Comparison of ENCODE assay signal across 8 cellular contexts in the genomic region with DNA sequence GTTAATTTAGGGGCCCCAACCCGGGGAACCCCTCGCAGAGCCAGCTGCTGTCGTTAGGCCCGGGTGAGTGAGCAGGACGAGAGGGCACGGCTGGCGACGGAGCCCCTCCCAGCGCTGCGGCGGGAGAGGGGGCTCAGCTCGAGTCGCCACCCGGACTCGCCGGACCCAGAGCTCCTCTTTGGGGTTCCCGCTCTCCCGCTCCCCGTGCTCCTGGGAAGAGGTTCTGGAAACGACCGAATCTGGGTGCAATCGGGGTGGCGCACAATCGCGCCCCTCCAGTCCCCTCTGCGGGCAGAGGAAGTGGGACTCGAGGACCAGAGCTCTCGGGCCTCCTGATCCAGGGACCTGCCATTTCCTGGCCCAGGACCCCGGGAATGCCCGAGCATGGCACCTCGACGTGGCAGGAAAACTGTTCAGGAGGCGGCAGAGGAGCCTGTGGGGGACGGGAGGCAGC. TPM values are rescaled to one million over a fixed set of nuclear protein-coding genes. Genes with fewer than 3 reads are reported as not detected.
DNase-seq lines count a peak whose midpoint lies in the region; ATAC-seq and TF ChIP-seq lines count a peak whose summit lies in the region.

No MANE protein-coding gene starts in this region.

- DNase-seq in T-helper 2 cell treated with Interferon-gamma antibody and Interleukin-4, amounts not matched to agents 5 μg/mL and 100 μg/mL, for 36 hours (ENCODE audit: low spot score) = no peak
- no peak for DNase-seq in T-helper 2 cell
- no peak for DNase-seq in activated CD8-positive, alpha-beta T cell treated with anti-CD3 and anti-CD28 coated beads, Interleukin-2, amount 10 ng/mL, durations not matched to agents 7 days and 5 days
- DNase-seq in stomach = no peak
- no peak for DNase-seq in cerebellum (ENCODE audit: low spot score)
- DNase-seq in stimulated activated CD8-positive, alpha-beta memory T cell treated with anti-CD3 and anti-CD28 coated beads, Interleukin-4, amount 100 ng/mL, for 48 hours = no peak

- peak overlapping the region; percentile 75 for H3K4me3 Mint-ChIP-seq in T-helper 2 cell treated with Interferon-gamma antibody and Interleukin-4, amounts not matched to agents 5 μg/mL and 100 μg/mL, for 36 hours
- peak overlapping the region; percentile 63 for H3K4me3 Mint-ChIP-seq in activated CD8-positive, alpha-beta T cell treated with anti-CD3 and anti-CD28 coated beads, Interleukin-2, amount 10 ng/mL, durations not matched to agents 7 days and 5 days

- ATAC-seq in activated CD8-positive, alpha-beta T cell treated with anti-CD3 and anti-CD28 coated beads, Interleukin-2, amount 10 ng/mL, durations not matched to agents 7 days and 5 days = no peak
- no peak for ATAC-seq in HG03095 (IDR thresholded peaks at IDR 0.05; ENCODE audit: unreplicated experiment)

- no peak for TF ChIP-seq CTCF in stomach (IDR thresholded peaks at IDR 0.05)

- H3K27ac ChIP-seq in stomach = peak overlapping the region in 2 of 5 donors; percentile 46 to 49

- H3K4me1 ChIP-seq in stomach = peaks cover 0 to 5% (median 2%) of the 10 kb centered on the region in 4 donors

- no peaks in the 10 kb centered on the region for H3K9me3 Mint-ChIP-seq in T-helper 2 cell treated with Interferon-gamma antibody and Interleukin-4, amounts not matched to agents 5 μg/mL and 100 μg/mL, for 36 hours
- no peaks in the 10 kb centered on the region for H3K9me3 Mint-ChIP-seq in activated CD8-positive, alpha-beta T cell treated with anti-CD3 and anti-CD28 coated beads, Interleukin-2, amount 10 ng/mL, durations not matched to agents 7 days and 5 days (ENCODE audit: insufficient read depth)

- H3K4me3 ChIP-seq in iPS-18c (ENCODE audit: insufficient read depth, low read depth, low read length) = peak overlapping the region; percentile 50
- H3K4me3 ChIP-seq in stomach = peak overlapping the region; percentile 50 to 60 (median 56)

- POLR2A ChIA-PET in activated CD8-positive, alpha-beta T cell treated with anti-CD3 and anti-CD28 coated beads, Interleukin-2, amount 10 ng/mL, durations not matched to agents 7 days and 5 days (lab: Charles Lee) = interaction anchor here (1.7 kb wide), 1 partner anchor 306 kb away, joined by 3 read pairs; the partner anchor contains the start of gene CDK16

- peaks cover 3% of the 10 kb centered on the region for H3K4me1 Mint-ChIP-seq in T-helper 2 cell treated with Interferon-gamma antibody and Interleukin-4, amounts not matched to agents 5 μg/mL and 100 μg/mL, for 36 hours (ENCODE audit: low read depth)
- peaks cover 4% of the 10 kb centered on the region for H3K4me1 Mint-ChIP-seq in activated CD8-positive, alpha-beta T cell treated with anti-CD3 and anti-CD28 coated beads, Interleukin-2, amount 10 ng/mL, durations not matched to agents 7 days and 5 days (ENCODE audit: low read depth)

- intact Hi-C loops in stomach (cut with DNase I; ENCODE audit: low total_unique reads) = loop anchor here (10.0 kb wide), 1 partner anchor 329 kb away; the partner anchor contains the start of gene UBA1

- no peak overlapping the region for H3K27ac Mint-ChIP-seq in T-helper 2 cell treated with Interferon-gamma antibody and Interleukin-4, amounts not matched to agents 5 μg/mL and 100 μg/mL, for 36 hours
- no peak overlapping the region for H3K27ac Mint-ChIP-seq in activated CD8-positive, alpha-beta T cell treated with anti-CD3 and anti-CD28 coated beads, Interleukin-2, amount 10 ng/mL, durations not matched to agents 7 days and 5 days

- no peaks in the 10 kb centered on the region for H3K36me3 Mint-ChIP-seq in T-helper 2 cell treated with Interferon-gamma antibody and Interleukin-4, amounts not matched to agents 5 μg/mL and 100 μg/mL, for 36 hours (ENCODE audit: low read depth)
- H3K36me3 Mint-ChIP-seq in activated CD8-positive, alpha-beta T cell treated with anti-CD3 and anti-CD28 coated beads, Interleukin-2, amount 10 ng/mL, durations not matched to agents 7 days and 5 days (ENCODE audit: low read depth) = no peaks in the 10 kb centered on the region

- H3K27me3 Mint-ChIP-seq in T-helper 2 cell treated with Interferon-gamma antibody and Interleukin-4, amounts not matched to agents 5 μg/mL and 100 μg/mL, for 36 hours (ENCODE audit: low read depth) = peaks cover 2% of the 10 kb centered on the region
- H3K27me3 Mint-ChIP-seq in activated CD8-positive, alpha-beta T cell treated with anti-CD3 and anti-CD28 coated beads, Interleukin-2, amount 10 ng/mL, durations not matched to agents 7 days and 5 days (ENCODE audit: low read depth) = no peaks in the 10 kb centered on the region

- H3K36me3 ChIP-seq in stomach = no peaks in the 10 kb centered on the region

- H3K9me3 ChIP-seq in iPS-18c (ENCODE audit: control insufficient read depth, insufficient read depth, low read length) = no peaks in the 10 kb centered on the region
- H3K9me3 ChIP-seq in stomach = peaks cover 0 to 18% (median 8%) of the 10 kb centered on the region in 4 donors

- no peaks in the 10 kb centered on the region for H3K27me3 ChIP-seq in stomach

- no peak for TF ChIP-seq POLR2A in stomach (IDR thresholded peaks at IDR 0.05)

- CTCF ChIA-PET in activated CD8-positive, alpha-beta T cell treated with anti-CD3 and anti-CD28 coated beads, Interleukin-2, amount 10 ng/mL, durations not matched to agents 7 days and 5 days (lab: Charles Lee) = interaction anchor here (0.7 to 2.0 kb wide), 16 partner anchors 9 to 332 kb away, joined by 3 to 16 read pairs (median 4); no protein-coding TSS in a partner anchor

- 0 to 34% (median 15%) methylated on average over 7 to 34 of the region's 34 CpGs for WGBS in stomach, 5 donors

- TF ChIP-seq EP300 in stomach (IDR thresholded peaks at IDR 0.05) = no peak

RNA-seq across cellular contexts. Expression of gene ARAF, which starts 37.3 kb away (rescaled TPM):
- 10 to 100 TPM; 66.7 to 68.4 TPM for total RNA-seq in activated CD8-positive, alpha-beta T cell treated with anti-CD3 and anti-CD28 coated beads, Interleukin-2, amount 10 ng/mL, durations not matched to agents 7 days and 5 days
- total RNA-seq in stomach = 100 to 1,000 TPM in 2 of 5 donors, 10 to 100 TPM in 3; 19.6 to 142 (median 47.8) TPM
- 10 to 100 TPM; 38.7 to 67.8 (median 49.9) TPM for polyA plus RNA-seq in stomach
- total RNA-seq in cerebellum = 7.0 TPM

RNA-seq across cellular contexts. Expression of gene ZNF41, which starts 40.7 kb away (rescaled TPM):
- 10 to 100 TPM; 12.9 to 13.1 TPM for total RNA-seq in activated CD8-positive, alpha-beta T cell treated with anti-CD3 and anti-CD28 coated beads, Interleukin-2, amount 10 ng/mL, durations not matched to agents 7 days and 5 days
- total RNA-seq in stomach = 10 to 100 TPM in 1 of 5 donors, 1 to 10 TPM in 4; 1.2 to 13.4 (median 6.4) TPM
- polyA plus RNA-seq in stomach = 1 to 10 TPM; 1.8 to 3.7 (median 2.4) TPM
- total RNA-seq in cerebellum = 12.2 TPM

RNA-seq across cellular contexts. Expression of gene TIMP1, which starts 58.5 kb away (rescaled TPM):
- total RNA-seq in activated CD8-positive, alpha-beta T cell treated with anti-CD3 and anti-CD28 coated beads, Interleukin-2, amount 10 ng/mL, durations not matched to agents 7 days and 5 days = 10 to 100 TPM; 58.7 to 68.5 TPM
- total RNA-seq in stomach (100 to 1,000 TPM in 1 of 5 donors, 10 to 100 TPM in 4; 40.0 to 159 (median 93.3) TPM), cerebellum (8.3 TPM)
- 100 to 1,000 TPM in 2 of 3 donors, 10 to 100 TPM in 1; 86.0 to 237 (median 103) TPM for polyA plus RNA-seq in stomach
